Comparison of ENCODE assay signal across 8 cellular contexts in genomic region chr5:10760976-10761841, GRCh38. TPM values are rescaled to one million over a fixed set of nuclear protein-coding genes. Genes with fewer than 3 reads are reported as not detected.
DNase-seq lines count a peak whose midpoint lies in the region; ATAC-seq and TF ChIP-seq lines count a peak whose summit lies in the region.

TSS of gene DAP (minus strand) at chr5:10761234. CDS start at chr5:10761068, 166 bp downstream.

- H3K4me3 ChIP-seq in iPS-18c (ENCODE audit: insufficient read depth, low read depth, low read length) (peak within 1 kb of the TSS; percentile 77), skin epidermis (peak within 1 kb of the TSS; percentile 55 to 93 (median 69))

- H3K9me3 ChIP-seq in iPS-18c (ENCODE audit: control insufficient read depth, insufficient read depth, low read length), result no peaks in the 10 kb centered on the region

- H3K27ac ChIP-seq in VCaP (peak within 1 kb of the TSS; percentile 96), skin epidermis (peak within 1 kb of the TSS; percentile 82 to 97 (median 94))

- ATAC-seq in HG03064 (IDR thresholded peaks at IDR 0.05; ENCODE audit: low read depth, unreplicated experiment), result peak; percentile 75

- no peak for TF ChIP-seq CTCF in VCaP (conservative IDR thresholded peaks at IDR 0.05)

- DNase-seq in A172 (ENCODE audit: low spot score) (peak; percentile 53), NCI-H2171 (lab: John Stamatoyannopoulos, UW) (peak; percentile 90), T47D (ENCODE audit: low read depth in 1 of 2, low spot score in 1 of 2) (peak; percentile 82 to 91)

- in situ Hi-C loops in T47D (cut with HindIII; ENCODE audit: low pct_unique_long_range_greater_than_20kb, low sequenced_read_pairs), result no loop called here

- peak; percentile 59 for TF ChIP-seq POLR2A in GM18526 (IDR thresholded peaks at IDR 0.05; ENCODE audit: extremely low read depth, insufficient read length)

RNA-seq across cellular contexts. Expression of gene DAP, which starts in this region (rescaled TPM):
- 26.0 and 27.9 TPM in 2 replicates for total RNA-seq in A172 (2014; rRNA removed; shearing (Covaris generic))

Comparison
In these comparisons a context has a peak if more than half of its experiments do, and no peak if none do; other contexts are left out.
1. Peak in every context shown above with its lines: DNase-seq, ATAC-seq, H3K4me3 ChIP-seq and H3K27ac ChIP-seq.